In the genomic region with DNA sequence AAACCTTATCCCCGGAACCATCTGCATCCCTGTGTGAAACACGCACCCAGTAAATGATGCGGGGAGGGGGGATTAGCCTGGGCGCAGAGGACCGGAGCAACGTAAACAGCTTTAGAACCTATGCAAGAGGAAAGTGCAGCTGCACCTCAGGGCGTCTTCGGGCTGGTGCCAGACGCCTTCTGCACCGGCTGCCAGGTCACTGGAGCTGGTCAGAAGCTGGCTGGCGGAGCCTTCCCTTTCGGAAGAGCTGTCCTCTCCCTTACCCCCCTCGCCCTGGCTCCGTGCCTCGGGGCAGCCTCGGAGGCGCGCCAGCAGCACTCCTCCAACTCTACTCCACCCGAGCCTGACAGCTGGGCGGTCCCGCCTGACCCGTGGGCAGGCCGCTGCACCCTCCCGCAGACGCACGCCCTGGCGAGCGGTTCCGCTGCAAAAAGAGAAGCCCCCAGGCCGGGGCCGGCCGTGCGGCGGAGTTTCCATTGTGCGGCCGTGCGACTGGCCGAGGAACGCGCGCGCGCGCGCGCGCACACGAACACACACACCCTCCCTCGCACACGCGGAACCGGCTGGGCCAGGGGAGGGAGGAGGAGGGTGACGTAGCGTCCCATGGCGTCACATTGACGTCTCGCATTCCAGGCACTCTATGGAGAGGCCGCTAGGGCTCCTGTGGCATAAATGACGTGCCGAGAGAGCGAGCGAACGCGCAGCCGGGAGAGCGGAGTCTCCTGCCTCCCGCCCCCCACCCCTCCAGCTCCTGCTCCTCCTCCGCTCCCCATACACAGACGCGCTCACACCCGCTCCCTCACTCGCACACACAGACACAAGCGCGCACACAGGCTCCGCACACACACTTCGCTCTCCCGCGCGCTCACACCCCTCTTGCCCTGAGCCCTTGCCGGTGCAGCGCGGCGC, we compare ENCODE assay signal across 8 cellular contexts. TPM values are rescaled to one million over a fixed set of nuclear protein-coding genes. Genes with fewer than 3 reads are reported as not detected.
DNase-seq lines count a peak whose midpoint lies in the region; ATAC-seq and TF ChIP-seq lines count a peak whose summit lies in the region.

TSS of gene NR4A3 (plus strand) at position 699 of the 909 bp plus-strand sequence. CDS start 6,158 bp downstream, outside the sequence.

- H3K36me3 ChIP-seq in muscle layer of duodenum (ENCODE audit: control insufficient read depth in 1 of 2, insufficient read depth in 2 of 2, low read length in 2 of 2), result peaks cover 0 to 4% of the 10 kb centered on the region in 2 donors

- H3K4me1 ChIP-seq in muscle layer of duodenum (ENCODE audit: control insufficient read depth in 1 of 2, insufficient read depth in 2 of 2, low read length in 2 of 2), result peaks cover 11 to 26% of the 10 kb centered on the region in 2 donors

- peak within 1 kb of the TSS; percentile 85 to 93 for H3K4me3 ChIP-seq in muscle layer of duodenum (ENCODE audit: low read depth in 1 of 2, low read length in 2 of 2)

- H3K9me3 ChIP-seq in muscle layer of duodenum (ENCODE audit: control insufficient read depth in 1 of 2, low read length in 2 of 2), result no peaks in the 10 kb centered on the region

- H3K36me3 Mint-ChIP-seq in activated T-cell treated with anti-CD3 and anti-CD28 coated beads, Interleukin-2, amount 50 U/mL, for 4 hours (ENCODE audit: insufficient read depth), result peaks cover 5% of the 10 kb centered on the region

- DNase-seq in DMS153 (lab: John Stamatoyannopoulos, UW) (peak; percentile 90), KBM-7 (peak; percentile 97)
- DNase-seq in activated T-cell treated with anti-CD3 and anti-CD28 coated beads, Interleukin-2, amount 50 U/mL, for 4 hours, result peak; percentile 87
- peak; percentile 57 for DNase-seq in stimulated activated CD8-positive, alpha-beta memory T cell treated with anti-CD3 and anti-CD28 coated beads, Interleukin-7, amount 100 ng/mL, for 24 hours (ENCODE audit: low read depth)

- in situ Hi-C loops in KBM-7 (cut with MboI; ENCODE audit: low pct_unique_long_range_greater_than_20kb, low sequenced_read_pairs), result no loop called here

- H3K4me1 Mint-ChIP-seq in activated T-cell treated with anti-CD3 and anti-CD28 coated beads, Interleukin-2, amount 50 U/mL, for 4 hours (ENCODE audit: low read depth), result peaks cover 65% of the 10 kb centered on the region

- ATAC-seq in GM21619 (IDR thresholded peaks at IDR 0.05; ENCODE audit: unreplicated experiment) (peak; percentile 36), esophagus mucosa (peak; percentile 90)
- ATAC-seq in activated T-cell treated with anti-CD3 and anti-CD28 coated beads, Interleukin-2, amount 50 U/mL, for 4 hours, result peak; percentile 22 to 24

- H3K27me3 ChIP-seq in muscle layer of duodenum (ENCODE audit: low read depth, low read length), result peaks cover 26% of the 10 kb centered on the region

- peaks cover 14% of the 10 kb centered on the region for H3K27me3 Mint-ChIP-seq in activated T-cell treated with anti-CD3 and anti-CD28 coated beads, Interleukin-2, amount 50 U/mL, for 4 hours (ENCODE audit: low read depth)

- peak within 1 kb of the TSS; percentile 96 for H3K4me3 Mint-ChIP-seq in activated T-cell treated with anti-CD3 and anti-CD28 coated beads, Interleukin-2, amount 50 U/mL, for 4 hours

- H3K9me3 Mint-ChIP-seq in activated T-cell treated with anti-CD3 and anti-CD28 coated beads, Interleukin-2, amount 50 U/mL, for 4 hours, result no peaks in the 10 kb centered on the region

- peak within 1 kb of the TSS; percentile 92 for H3K27ac ChIP-seq in muscle layer of duodenum (ENCODE audit: low read length)

TF ChIP-seq in PFSK-1, 5 proteins besides CTCF, POLR2A, EP300 and RAD21:
- TF ChIP-seq SIN3A (IDR thresholded peaks at IDR 0.05; ENCODE audit: borderline replicate concordance, insufficient read depth, low read length), result peak; percentile 45; the same call in 1 of the 2 replicates
- peak; percentile 85 for TF ChIP-seq TAF1 (IDR thresholded peaks at IDR 0.05; ENCODE audit: borderline replicate concordance, insufficient read depth, low read length)
- TF ChIP-seq REST (IDR thresholded peaks at IDR 0.05; ENCODE audit: insufficient read depth in 1 of 2, low read depth in 2 of 2, low read length in 2 of 2), result 0 out of 4 replicates have a peak, but pooled peaks of 1 of the 2 experiments have one; percentile 50
- no peak for TF ChIP-seq FOXP2 (optimal IDR thresholded peaks at IDR 0.05; ENCODE audit: borderline replicate concordance, extremely low read depth, extremely low read length, insufficient read depth)
- TF ChIP-seq POLR2AphosphoS5 (IDR thresholded peaks at IDR 0.05; ENCODE audit: low read depth, low read length), result peak; percentile 80; the same call in 1 of the 2 replicates
TF ChIP-seq in PFSK-1: peak in this region for 4.

RNA-seq across cellular contexts. Expression of gene NR4A3, which starts in this region (rescaled TPM):
- 17.0 TPM for polyA plus RNA-seq in PFSK-1 (2012; ENCODE audit: insufficient read length, low read depth)
- total RNA-seq in activated T-cell treated with anti-CD3 and anti-CD28 coated beads, Interleukin-2, amount 50 U/mL, for 4 hours, result 10 to 100 TPM; 23.2 to 26.5 (median 24.9) TPM
- total RNA-seq in esophagus mucosa, result 0.24 TPM

Comparison
In these comparisons a context has a peak if more than half of its experiments do, and no peak if none do; other contexts are left out.
1. Peak in every context shown above with its lines: DNase-seq, ATAC-seq, H3K4me3 ChIP-seq and H3K27ac ChIP-seq.
2. RNA of gene NR4A3 (total RNA-seq): 23.2 to 26.5 TPM in activated T-cell treated with anti-CD3 and anti-CD28 coated beads, Interleukin-2, amount 50 U/mL, for 4 hours; 0.24 TPM in esophagus mucosa (single experiment); every median in the first group is over 10 times any median in the second.
3. Peak in ATAC-seq in esophagus mucosa; RNA of the gene not detected or under 1 TPM.
4. ATAC-seq: peak in every context shown above with its lines; median percentile 90 in esophagus mucosa; 36 in GM21619; 23 in activated T-cell treated with anti-CD3 and anti-CD28 coated beads, Interleukin-2, amount 50 U/mL, for 4 hours.